In the genomic region with DNA sequence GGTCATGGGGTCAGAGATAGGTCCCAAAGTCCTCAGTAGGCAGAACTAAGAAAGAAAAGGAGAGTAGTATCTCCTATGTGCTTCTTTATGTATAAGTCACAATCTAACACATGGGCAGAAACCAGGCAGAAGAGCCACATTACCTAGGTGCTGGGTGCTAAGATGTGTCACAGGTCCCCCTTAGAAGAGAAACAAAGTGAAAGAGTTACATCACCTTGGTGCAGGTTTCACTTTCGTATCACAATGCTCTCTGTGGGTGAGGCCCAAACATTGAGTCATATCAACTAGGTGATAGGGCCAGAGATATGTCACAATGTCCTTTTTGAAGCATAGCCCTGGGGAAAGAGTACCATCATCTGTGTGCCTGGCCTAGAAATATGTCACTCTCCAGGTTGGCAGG, we compare ENCODE assay signal across 7 cellular contexts.
DNase-seq lines count a peak whose midpoint lies in the region; ATAC-seq and TF ChIP-seq lines count a peak whose summit lies in the region.
"Not testable (repeated sequence)": the region's sequence is repeated elsewhere in the genome, so short reads cannot be mapped to it uniquely, and the experiment has no call there.

No MANE protein-coding gene starts in this region.

- TF ChIP-seq CTCF in activated CD8-positive, alpha-beta T cell treated with anti-CD3 and anti-CD28 coated beads for 36 hours (IDR thresholded peaks at IDR 0.05); body of pancreas (IDR thresholded peaks at IDR 0.05): not testable (repeated sequence)

- TF ChIP-seq POLR2A in body of pancreas (IDR thresholded peaks at IDR 0.05): not testable (repeated sequence)

- not testable (repeated sequence) for H3K27ac Mint-ChIP-seq in activated CD8-positive, alpha-beta T cell treated with anti-CD3 and anti-CD28 coated beads for 36 hours

- not testable (repeated sequence) for H3K4me3 Mint-ChIP-seq in activated CD8-positive, alpha-beta T cell treated with anti-CD3 and anti-CD28 coated beads for 36 hours

- H3K36me3 Mint-ChIP-seq in activated CD8-positive, alpha-beta T cell treated with anti-CD3 and anti-CD28 coated beads for 36 hours (ENCODE audit: low read depth): not testable (repeated sequence)

- intact Hi-C loops in activated CD8-positive, alpha-beta T cell treated with anti-CD3 and anti-CD28 coated beads for 36 hours (cut with micrococcal nuclease); body of pancreas (cut with DNase I): not testable (repeated sequence)

- not testable (repeated sequence) for H3K9me3 ChIP-seq in body of pancreas

- not testable (repeated sequence) for H3K36me3 ChIP-seq in body of pancreas (replicated peaks in 1 of 2; ENCODE audit: insufficient read depth in 1 of 2, low read depth in 2 of 2)

- WGBS in body of pancreas, 2 donors: no CpG with 5 or more reads among the region's 1 CpG

- not testable (repeated sequence) for H3K4me3 ChIP-seq in body of pancreas

- ATAC-seq in GM19043 (IDR thresholded peaks at IDR 0.05; ENCODE audit: low read depth, unreplicated experiment): peak; percentile 93
- peak; percentile 99 for ATAC-seq in GM21447 (IDR thresholded peaks at IDR 0.05; ENCODE audit: unreplicated experiment)
- peak; percentile 98 for ATAC-seq in HG02642 (IDR thresholded peaks at IDR 0.05; ENCODE audit: poor library complexity, unreplicated experiment)
- peak; percentile 90 for ATAC-seq in HG03045 (IDR thresholded peaks at IDR 0.05; ENCODE audit: unreplicated experiment)
- ATAC-seq in HG03457 (IDR thresholded peaks at IDR 0.05; ENCODE audit: unreplicated experiment): peak; percentile 88
- ATAC-seq in activated CD8-positive, alpha-beta T cell treated with anti-CD3 and anti-CD28 coated beads for 36 hours: peak; percentile 89
- peak; percentile 69 for ATAC-seq in body of pancreas

- H3K4me1 ChIP-seq in body of pancreas: not testable (repeated sequence)

- not testable (repeated sequence) for H3K27me3 ChIP-seq in body of pancreas

- H3K9me3 Mint-ChIP-seq in activated CD8-positive, alpha-beta T cell treated with anti-CD3 and anti-CD28 coated beads for 36 hours: not testable (repeated sequence)

- CTCF ChIA-PET in activated CD8-positive, alpha-beta T cell treated with anti-CD3 and anti-CD28 coated beads for 36 hours (lab: Charles Lee): not testable (repeated sequence)

- H3K4me1 Mint-ChIP-seq in activated CD8-positive, alpha-beta T cell treated with anti-CD3 and anti-CD28 coated beads for 36 hours (ENCODE audit: low read depth): not testable (repeated sequence)

- not testable (repeated sequence) for DNase-seq in activated CD8-positive, alpha-beta T cell treated with anti-CD3 and anti-CD28 coated beads for 36 hours; body of pancreas

- H3K27ac ChIP-seq in body of pancreas: not testable (repeated sequence)

- POLR2A ChIA-PET in activated CD8-positive, alpha-beta T cell treated with anti-CD3 and anti-CD28 coated beads for 36 hours (lab: Charles Lee): not testable (repeated sequence)

- H3K27me3 Mint-ChIP-seq in activated CD8-positive, alpha-beta T cell treated with anti-CD3 and anti-CD28 coated beads for 36 hours: not testable (repeated sequence)
